Comparison of ENCODE assay signal across 8 cellular contexts in genomic region chr1:182084487-182085316, GRCh38. TPM values are rescaled to one million over a fixed set of nuclear protein-coding genes. Genes with fewer than 3 reads are reported as not detected.
DNase-seq lines count a peak whose midpoint lies in the region; ATAC-seq, FAIRE-seq and TF ChIP-seq lines count a peak whose summit lies in the region.

No MANE protein-coding gene starts in this region.

- H3K4me1 Mint-ChIP-seq in activated CD8-positive, alpha-beta T cell treated with anti-CD3 and anti-CD28 coated beads, Interleukin-2, amount 10 ng/mL, durations not matched to agents 7 days and 5 days (ENCODE audit: low read depth) = peaks cover 54% of the 10 kb centered on the region
- no peaks in the 10 kb centered on the region for H3K4me1 Mint-ChIP-seq in memory B cell

- no peaks in the 10 kb centered on the region for H3K79me2 ChIP-seq in H1 (ENCODE audit: control insufficient read depth in 1 of 2, insufficient read depth in 2 of 2, low read length in 2 of 2)

- H3K4me3 Mint-ChIP-seq in activated CD8-positive, alpha-beta T cell treated with anti-CD3 and anti-CD28 coated beads, Interleukin-2, amount 10 ng/mL, durations not matched to agents 7 days and 5 days = no peak overlapping the region
- no peak overlapping the region for H3K4me3 Mint-ChIP-seq in memory B cell

- H3K23ac ChIP-seq in H1 (ENCODE audit: insufficient read length) = no peak overlapping the region

- no peaks in the 10 kb centered on the region for H3K9me3 ChIP-seq in H1 (ENCODE audit: insufficient read depth in 2 of 2, low read depth in 1 of 2, low read length in 1 of 2)

- no peaks in the 10 kb centered on the region for H4K20me1 ChIP-seq in H1 (replicated peaks in 1 of 2; ENCODE audit: control insufficient read depth in 1 of 2, insufficient read depth in 2 of 2, low read length in 2 of 2)

- H4K8ac ChIP-seq in H1 (ENCODE audit: extremely low read depth, insufficient read depth, low read length) = no peak overlapping the region

- no peak for TF ChIP-seq EP300 in H1 (IDR thresholded peaks at IDR 0.05; ENCODE audit: borderline replicate concordance in 1 of 2, low read depth in 2 of 2, low read length in 2 of 2)

- H3K4me3 ChIP-seq in AG04449 (ENCODE audit: low read depth, low read length) = no peak overlapping the region
- H3K4me3 ChIP-seq in H1 (ENCODE audit: extremely low read depth in 1 of 4, insufficient read depth in 2 of 4, low read depth in 3 of 4, low read length in 4 of 4) = no peak overlapping the region; a peak in 1 of 8 replicates

- H2BK15ac ChIP-seq in H1 (ENCODE audit: low read length) = no peak overlapping the region

- peak overlapping the region; percentile 70 for H3K27ac Mint-ChIP-seq in activated CD8-positive, alpha-beta T cell treated with anti-CD3 and anti-CD28 coated beads, Interleukin-2, amount 10 ng/mL, durations not matched to agents 7 days and 5 days
- no peak overlapping the region for H3K27ac Mint-ChIP-seq in memory B cell

- H2AFZ ChIP-seq in H1 (ENCODE audit: low read length) = peak overlapping the region; percentile 96

- H2BK12ac ChIP-seq in H1 (ENCODE audit: low read depth, low read length) = no peak overlapping the region

- no peaks in the 10 kb centered on the region for H3K79me1 ChIP-seq in H1 (ENCODE audit: low read depth, low read length)

- H3K9ac ChIP-seq in H1 (replicated peaks in 1 of 4; ENCODE audit: extremely low read depth in 1 of 4, low read depth in 3 of 4, low read length in 3 of 4) = no peak overlapping the region

- H3K36me3 ChIP-seq in H1 (ENCODE audit: control insufficient read depth in 2 of 4, insufficient read depth in 4 of 4, low read length in 3 of 4) = no peaks in the 10 kb centered on the region

- H2AK5ac ChIP-seq in H1 (ENCODE audit: low read depth, low read length) = no peak overlapping the region

- H2BK120ac ChIP-seq in H1 (replicated peaks; ENCODE audit: low read depth, low read length) = no peak overlapping the region

- H2BK5ac ChIP-seq in H1 (ENCODE audit: low read depth, low read length) = peak overlapping the region; percentile 46

- ATAC-seq in GM18867 (IDR thresholded peaks at IDR 0.05; ENCODE audit: unreplicated experiment) (peak; percentile 78), memory B cell (ENCODE audit: low read depth) (peak; percentile 60)
- ATAC-seq in activated CD8-positive, alpha-beta T cell treated with anti-CD3 and anti-CD28 coated beads, Interleukin-2, amount 10 ng/mL, durations not matched to agents 7 days and 5 days = peak; percentile 86

- H3K23me2 ChIP-seq in H1 (ENCODE audit: low read depth, low read length) = no peaks in the 10 kb centered on the region; the same call in 1 of the 2 replicates

- POLR2A ChIA-PET in AG04449 (lab: Yijun Ruan, JAX) = interaction anchor here (1.0 kb wide), 1 partner anchor 307 kb away, joined by 3 read pairs; the partner anchor contains the start of gene GLUL
- POLR2A ChIA-PET in activated CD8-positive, alpha-beta T cell treated with anti-CD3 and anti-CD28 coated beads, Interleukin-2, amount 10 ng/mL, durations not matched to agents 7 days and 5 days (lab: Charles Lee) = interaction anchor here (1.0 to 1.4 kb wide), 2 partner anchors 306 to 307 kb away, joined by 3 read pairs; partner anchors contain the start of gene GLUL
- POLR2A ChIA-PET in H1 (lab: Charles Lee; ENCODE audit: partially characterized antibody) = interaction anchor here (0.8 to 2.0 kb wide), 7 partner anchors 13 to 308 kb away, joined by 3 to 13 read pairs (median 5); partner anchors contain the start of gene GLUL

- 0 out of 4 replicates have a peak overlapping the region, but pooled peaks of 1 of the 2 experiments have one; percentile 20 for H3K4me2 ChIP-seq in H1 (ENCODE audit: insufficient read depth in 1 of 2, low read depth in 2 of 2, low read length in 2 of 2)

- H3K36me3 Mint-ChIP-seq in activated CD8-positive, alpha-beta T cell treated with anti-CD3 and anti-CD28 coated beads, Interleukin-2, amount 10 ng/mL, durations not matched to agents 7 days and 5 days (ENCODE audit: low read depth) = no peaks in the 10 kb centered on the region
- no peaks in the 10 kb centered on the region for H3K36me3 Mint-ChIP-seq in memory B cell

- TF ChIP-seq RAD21 in H1 (IDR thresholded peaks at IDR 0.05 in 1 of 2, conservative IDR thresholded peaks at IDR 0.05 in 1 of 2; ENCODE audit: low read depth in 2 of 2, low read length in 2 of 2) = peak; percentile 99 to 100

- peak overlapping the region; percentile 51; the same call in 1 of the 2 replicates for H3K27ac ChIP-seq in H1 (ENCODE audit: low read depth, low read length)

- H4K91ac ChIP-seq in H1 (replicated peaks; ENCODE audit: insufficient read length, low read length) = peak overlapping the region; percentile 25

- peaks cover 0 to 11% (median 4%) of the 10 kb centered on the region in 4 experiments; a peak in 4 of 7 replicates for H3K4me1 ChIP-seq in H1 (replicated peaks in 1 of 4; ENCODE audit: control insufficient read depth in 3 of 4, insufficient read depth in 4 of 4, low read length in 3 of 4)

- H2BK20ac ChIP-seq in H1 (ENCODE audit: low read length) = peak overlapping the region; percentile 97; the same call in 1 of the 2 replicates

- peak overlapping the region; percentile 81; the same call in 1 of the 2 replicates for H3K18ac ChIP-seq in H1 (ENCODE audit: extremely low read depth, low read length)

- H3K56ac ChIP-seq in H1 (replicated peaks; ENCODE audit: insufficient read length, low read depth, low read length) = no peak overlapping the region

- TF ChIP-seq CTCF in AG04449 (IDR thresholded peaks at IDR 0.05; ENCODE audit: insufficient read depth, low read length, missing control alignments) = peak; percentile 80
- TF ChIP-seq CTCF in H1 (IDR thresholded peaks at IDR 0.05; ENCODE audit: control extremely low read depth in 1 of 3, insufficient read depth in 1 of 3, low read depth in 1 of 3, low read length in 3 of 3) = peak; percentile 76 to 90 (median 89)

- peak overlapping the region; percentile 20 for H4K5ac ChIP-seq in H1 (ENCODE audit: insufficient read length, low read depth, low read length)

- WGBS in H1 (ENCODE audit: extremely low coverage in 1 of 2, insufficient coverage in 1 of 2, insufficient read length in 1 of 2, insufficient replicate concordance in 2 of 2, low coverage in 1 of 2, low lambda C conversion rate in 2 of 2, missing lambda C conversion rate in 1 of 2), 2 experiments = 8% methylated on average over 8 of the region's 8 CpGs; no CpG with 5 or more reads in 1 of the 2 experiments

- CTCF ChIA-PET in AG04449 (lab: Yijun Ruan, JAX) (interaction anchor here (0.7 to 12.3 kb wide), 19 partner anchors 8 to 700 kb away, joined by 3 to 205 read pairs (median 5); partner anchors contain the start of genes GLUL and TEDDM1), H1 (lab: Charles Lee; ENCODE audit: partially characterized antibody) (interaction anchor here (0.6 to 6.7 kb wide), 60 partner anchors 10 to 1584 kb away, joined by 3 to 88 read pairs (median 4); partner anchors contain the start of gene TEDDM1)
- CTCF ChIA-PET in activated CD8-positive, alpha-beta T cell treated with anti-CD3 and anti-CD28 coated beads, Interleukin-2, amount 10 ng/mL, durations not matched to agents 7 days and 5 days (lab: Charles Lee) = interaction anchor here (0.5 to 3.2 kb wide), 39 partner anchors 8 to 697 kb away, joined by 3 to 90 read pairs (median 4); partner anchors contain the start of genes GLUL and TEDDM1

- no peaks in the 10 kb centered on the region for H3K9me3 Mint-ChIP-seq in activated CD8-positive, alpha-beta T cell treated with anti-CD3 and anti-CD28 coated beads, Interleukin-2, amount 10 ng/mL, durations not matched to agents 7 days and 5 days (ENCODE audit: insufficient read depth)
- no peaks in the 10 kb centered on the region for H3K9me3 Mint-ChIP-seq in memory B cell

- H3K4ac ChIP-seq in H1 (replicated peaks; ENCODE audit: insufficient read length, low read depth, low read length) = peak overlapping the region; percentile 82

- peak; percentile 93 for FAIRE-seq in H1 (lab: Jason Lieb, UNC)

- no peak for TF ChIP-seq POLR2A in H1 (IDR thresholded peaks at IDR 0.05; ENCODE audit: control extremely low read depth in 1 of 2, low read depth in 2 of 2, low read length in 2 of 2)

- no peak for DNase-seq in AG04449 (ENCODE audit: low read depth, low spot score)
- peak; percentile 87 for DNase-seq in HK-2 (ENCODE audit: unreplicated experiment)
- DNase-seq in NCI-H748 treated with DMSO at 0.1 percent for 48 hours (lab: John Stamatoyannopoulos, UW) = peak; percentile 7
- DNase-seq in activated CD8-positive, alpha-beta T cell treated with anti-CD3 and anti-CD28 coated beads, Interleukin-2, amount 10 ng/mL, durations not matched to agents 7 days and 5 days = peak; percentile 89
- peak; percentile 86 to 98 for DNase-seq in H1 (ENCODE audit: low read depth in 1 of 2, low spot score in 2 of 2)
- DNase-seq in memory B cell (ENCODE audit: low spot score in 2 of 2) = peak; percentile 26 to 37
- DNase-seq in stimulated activated CD8-positive, alpha-beta memory T cell treated with anti-CD3 and anti-CD28 coated beads, Interleukin-15, amount 100 ng/mL, for 4 hours (ENCODE audit: low read depth in 2 of 2) = peak; percentile 17 to 48

- H3K14ac ChIP-seq in H1 (ENCODE audit: insufficient read length) = no peak overlapping the region

- no peaks in the 10 kb centered on the region for H3K27me3 Mint-ChIP-seq in activated CD8-positive, alpha-beta T cell treated with anti-CD3 and anti-CD28 coated beads, Interleukin-2, amount 10 ng/mL, durations not matched to agents 7 days and 5 days (ENCODE audit: low read depth)
- H3K27me3 Mint-ChIP-seq in memory B cell = no peaks in the 10 kb centered on the region

- H3K27me3 ChIP-seq in H1 (replicated peaks in 1 of 4; ENCODE audit: control insufficient read depth in 3 of 4, extremely low read depth in 1 of 4, insufficient read depth in 3 of 4, low read length in 3 of 4) = no peaks in the 10 kb centered on the region

TF ChIP-seq in H1, 55 proteins besides CTCF, POLR2A, EP300 and RAD21 (continues in another document):
- TF ChIP-seq TAF1 (IDR thresholded peaks at IDR 0.05; ENCODE audit: low read depth, low read length) (no peak), KDM4A (IDR thresholded peaks at IDR 0.05; ENCODE audit: low read depth, low read length, severe bottlenecking) (no peak), SIN3A (conservative IDR thresholded peaks at IDR 0.05 in 1 of 2, IDR thresholded peaks at IDR 0.05 in 1 of 2; ENCODE audit: low read depth in 1 of 2, low read length in 2 of 2) (0 out of 4 replicates have a peak, but pooled peaks of 1 of the 2 experiments have one; percentile 29)

RNA-seq across cellular contexts. Expression of gene ZNF648, which starts 23.2 kb away (rescaled TPM):
- total RNA-seq in activated CD8-positive, alpha-beta T cell treated with anti-CD3 and anti-CD28 coated beads, Interleukin-2, amount 10 ng/mL, durations not matched to agents 7 days and 5 days = not detected
- total RNA-seq in H1 (2021; fragmentation: NEBNext Ultra II Directional; extraction: Animal tissue kit (Norgen Biotek cat#: 25700)) = 0.20 and 0.23 TPM in 2 replicates
- 0.53 and 0.64 TPM in 2 replicates for polyA plus RNA-seq in H1 (2011; rRNA removed)
- 0.49 TPM for polyA plus RNA-seq in H1 (2011; cell fraction: cytosol; rRNA removed)
- 0.90 TPM for polyA plus RNA-seq in H1 (2011; cell fraction: nucleus; rRNA removed)
- 0.12 to 0.20 TPM (median 0.18 TPM) in 4 replicates for polyA plus RNA-seq in H1 (2012, experiment 1 of 2)
- polyA plus RNA-seq in H1 (2012, experiment 2 of 2) = 0.04 TPM
- 0.22 TPM for polyA plus RNA-seq in H1 (2013, experiment 1 of 2)
- polyA plus RNA-seq in H1 (2013, experiment 2 of 2) = 0.20 TPM
- polyA minus RNA-seq in H1 (2011; rRNA and poly(A)+ RNA removed) = 1.3 and 1.6 TPM in 2 replicates
- 0.88 TPM for polyA minus RNA-seq in H1 (2011; cell fraction: cytosol; rRNA and poly(A)+ RNA removed)
- 2.3 TPM for polyA minus RNA-seq in H1 (2011; cell fraction: nucleus; rRNA and poly(A)+ RNA removed)
